1 cellular context compared by ENCODE assay signal in the genomic region with DNA sequence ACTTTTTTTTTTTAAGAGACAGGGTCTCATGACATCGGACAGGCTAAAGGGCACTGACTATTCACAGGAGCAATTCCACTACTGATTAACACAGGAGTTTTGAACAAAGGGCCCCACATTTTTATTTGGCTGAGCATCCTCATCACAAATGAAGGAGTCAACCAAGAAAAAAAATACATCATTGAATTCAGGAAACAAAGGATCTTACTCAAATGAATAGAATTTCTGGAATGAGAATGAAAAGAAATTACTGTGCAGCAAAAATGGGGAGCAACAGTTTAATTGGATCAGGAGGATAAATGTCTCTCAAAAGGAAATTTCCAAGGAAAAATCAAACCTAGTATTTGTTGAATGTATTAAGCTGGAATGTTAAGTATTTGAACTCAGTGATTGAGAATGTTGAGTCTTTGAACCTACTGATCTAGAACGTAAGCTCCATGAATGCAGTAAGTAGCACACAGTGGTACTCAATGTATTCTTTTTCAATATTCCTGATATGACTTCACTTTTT.
TF ChIP-seq lines count a peak whose summit lies in the region.

No MANE protein-coding gene starts in this region.

TF ChIP-seq in H1, 55 proteins besides CTCF, POLR2A, EP300 and RAD21:
- TF ChIP-seq TEAD4 (IDR thresholded peaks at IDR 0.05; ENCODE audit: low read depth, low read length) (0 out of 2 replicates have a peak, but pooled peaks have one; percentile 5), SP1 (IDR thresholded peaks at IDR 0.05; ENCODE audit: low read depth, low read length) (no peak), JUND (IDR thresholded peaks at IDR 0.05; ENCODE audit: low read length) (no peak), CBX8 (IDR thresholded peaks at IDR 0.05; ENCODE audit: borderline replicate concordance, low read depth, low read length) (no peak), BRCA1 (IDR thresholded peaks at IDR 0.05; ENCODE audit: low read depth, low read length) (no peak)
